1 cellular context compared by ENCODE assay signal in the genomic region with DNA sequence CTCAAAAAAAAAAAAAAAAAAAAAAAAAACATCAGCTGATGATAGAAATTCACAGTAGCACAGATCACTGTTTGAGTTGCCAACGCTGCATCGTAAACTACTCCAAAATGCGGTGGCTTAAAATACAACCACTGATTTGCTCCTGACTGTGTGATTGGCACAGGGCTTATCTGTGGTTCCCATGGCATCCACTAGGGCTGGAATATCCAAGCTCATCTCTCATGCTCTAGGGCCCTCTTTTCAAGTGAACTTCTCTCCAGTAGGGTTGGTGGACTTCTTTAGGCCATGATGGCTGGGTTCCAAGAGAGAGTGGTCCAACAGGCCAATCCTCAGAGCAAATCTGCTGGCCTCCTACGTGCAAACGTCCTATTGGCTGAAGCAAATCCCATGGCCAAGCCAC.
TF ChIP-seq lines count a peak whose summit lies in the region.

No MANE protein-coding gene starts in this region.

TF ChIP-seq in GM23338, 12 proteins besides CTCF, POLR2A, EP300 and RAD21 (continued from another document):
- TF ChIP-seq POLR2AphosphoS5 (IDR thresholded peaks at IDR 0.05; ENCODE audit: low read depth) = no peak
- TF ChIP-seq, protein P1, sequence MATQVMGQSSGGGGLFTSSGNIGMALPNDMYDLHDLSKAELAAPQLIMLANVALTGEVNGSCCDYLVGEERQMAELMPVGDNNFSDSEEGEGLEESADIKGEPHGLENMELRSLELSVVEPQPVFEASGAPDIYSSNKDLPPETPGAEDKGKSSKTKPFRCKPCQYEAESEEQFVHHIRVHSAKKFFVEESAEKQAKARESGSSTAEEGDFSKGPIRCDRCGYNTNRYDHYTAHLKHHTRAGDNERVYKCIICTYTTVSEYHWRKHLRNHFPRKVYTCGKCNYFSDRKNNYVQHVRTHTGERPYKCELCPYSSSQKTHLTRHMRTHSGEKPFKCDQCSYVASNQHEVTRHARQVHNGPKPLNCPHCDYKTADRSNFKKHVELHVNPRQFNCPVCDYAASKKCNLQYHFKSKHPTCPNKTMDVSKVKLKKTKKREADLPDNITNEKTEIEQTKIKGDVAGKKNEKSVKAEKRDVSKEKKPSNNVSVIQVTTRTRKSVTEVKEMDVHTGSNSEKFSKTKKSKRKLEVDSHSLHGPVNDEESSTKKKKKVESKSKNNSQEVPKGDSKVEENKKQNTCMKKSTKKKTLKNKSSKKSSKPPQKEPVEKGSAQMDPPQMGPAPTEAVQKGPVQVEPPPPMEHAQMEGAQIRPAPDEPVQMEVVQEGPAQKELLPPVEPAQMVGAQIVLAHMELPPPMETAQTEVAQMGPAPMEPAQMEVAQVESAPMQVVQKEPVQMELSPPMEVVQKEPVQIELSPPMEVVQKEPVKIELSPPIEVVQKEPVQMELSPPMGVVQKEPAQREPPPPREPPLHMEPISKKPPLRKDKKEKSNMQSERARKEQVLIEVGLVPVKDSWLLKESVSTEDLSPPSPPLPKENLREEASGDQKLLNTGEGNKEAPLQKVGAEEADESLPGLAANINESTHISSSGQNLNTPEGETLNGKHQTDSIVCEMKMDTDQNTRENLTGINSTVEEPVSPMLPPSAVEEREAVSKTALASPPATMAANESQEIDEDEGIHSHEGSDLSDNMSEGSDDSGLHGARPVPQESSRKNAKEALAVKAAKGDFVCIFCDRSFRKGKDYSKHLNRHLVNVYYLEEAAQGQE (IDR thresholded peaks at IDR 0.05; ENCODE audit: unreplicated experiment) = no peak
- no peak for TF ChIP-seq EZH2 (IDR thresholded peaks at IDR 0.05; ENCODE audit: low read depth, unreplicated experiment)
- TF ChIP-seq CREB1 (CRISPR knock-in tag; IDR thresholded peaks at IDR 0.05; ENCODE audit: low read depth) = no peak
- TF ChIP-seq, protein P2, sequence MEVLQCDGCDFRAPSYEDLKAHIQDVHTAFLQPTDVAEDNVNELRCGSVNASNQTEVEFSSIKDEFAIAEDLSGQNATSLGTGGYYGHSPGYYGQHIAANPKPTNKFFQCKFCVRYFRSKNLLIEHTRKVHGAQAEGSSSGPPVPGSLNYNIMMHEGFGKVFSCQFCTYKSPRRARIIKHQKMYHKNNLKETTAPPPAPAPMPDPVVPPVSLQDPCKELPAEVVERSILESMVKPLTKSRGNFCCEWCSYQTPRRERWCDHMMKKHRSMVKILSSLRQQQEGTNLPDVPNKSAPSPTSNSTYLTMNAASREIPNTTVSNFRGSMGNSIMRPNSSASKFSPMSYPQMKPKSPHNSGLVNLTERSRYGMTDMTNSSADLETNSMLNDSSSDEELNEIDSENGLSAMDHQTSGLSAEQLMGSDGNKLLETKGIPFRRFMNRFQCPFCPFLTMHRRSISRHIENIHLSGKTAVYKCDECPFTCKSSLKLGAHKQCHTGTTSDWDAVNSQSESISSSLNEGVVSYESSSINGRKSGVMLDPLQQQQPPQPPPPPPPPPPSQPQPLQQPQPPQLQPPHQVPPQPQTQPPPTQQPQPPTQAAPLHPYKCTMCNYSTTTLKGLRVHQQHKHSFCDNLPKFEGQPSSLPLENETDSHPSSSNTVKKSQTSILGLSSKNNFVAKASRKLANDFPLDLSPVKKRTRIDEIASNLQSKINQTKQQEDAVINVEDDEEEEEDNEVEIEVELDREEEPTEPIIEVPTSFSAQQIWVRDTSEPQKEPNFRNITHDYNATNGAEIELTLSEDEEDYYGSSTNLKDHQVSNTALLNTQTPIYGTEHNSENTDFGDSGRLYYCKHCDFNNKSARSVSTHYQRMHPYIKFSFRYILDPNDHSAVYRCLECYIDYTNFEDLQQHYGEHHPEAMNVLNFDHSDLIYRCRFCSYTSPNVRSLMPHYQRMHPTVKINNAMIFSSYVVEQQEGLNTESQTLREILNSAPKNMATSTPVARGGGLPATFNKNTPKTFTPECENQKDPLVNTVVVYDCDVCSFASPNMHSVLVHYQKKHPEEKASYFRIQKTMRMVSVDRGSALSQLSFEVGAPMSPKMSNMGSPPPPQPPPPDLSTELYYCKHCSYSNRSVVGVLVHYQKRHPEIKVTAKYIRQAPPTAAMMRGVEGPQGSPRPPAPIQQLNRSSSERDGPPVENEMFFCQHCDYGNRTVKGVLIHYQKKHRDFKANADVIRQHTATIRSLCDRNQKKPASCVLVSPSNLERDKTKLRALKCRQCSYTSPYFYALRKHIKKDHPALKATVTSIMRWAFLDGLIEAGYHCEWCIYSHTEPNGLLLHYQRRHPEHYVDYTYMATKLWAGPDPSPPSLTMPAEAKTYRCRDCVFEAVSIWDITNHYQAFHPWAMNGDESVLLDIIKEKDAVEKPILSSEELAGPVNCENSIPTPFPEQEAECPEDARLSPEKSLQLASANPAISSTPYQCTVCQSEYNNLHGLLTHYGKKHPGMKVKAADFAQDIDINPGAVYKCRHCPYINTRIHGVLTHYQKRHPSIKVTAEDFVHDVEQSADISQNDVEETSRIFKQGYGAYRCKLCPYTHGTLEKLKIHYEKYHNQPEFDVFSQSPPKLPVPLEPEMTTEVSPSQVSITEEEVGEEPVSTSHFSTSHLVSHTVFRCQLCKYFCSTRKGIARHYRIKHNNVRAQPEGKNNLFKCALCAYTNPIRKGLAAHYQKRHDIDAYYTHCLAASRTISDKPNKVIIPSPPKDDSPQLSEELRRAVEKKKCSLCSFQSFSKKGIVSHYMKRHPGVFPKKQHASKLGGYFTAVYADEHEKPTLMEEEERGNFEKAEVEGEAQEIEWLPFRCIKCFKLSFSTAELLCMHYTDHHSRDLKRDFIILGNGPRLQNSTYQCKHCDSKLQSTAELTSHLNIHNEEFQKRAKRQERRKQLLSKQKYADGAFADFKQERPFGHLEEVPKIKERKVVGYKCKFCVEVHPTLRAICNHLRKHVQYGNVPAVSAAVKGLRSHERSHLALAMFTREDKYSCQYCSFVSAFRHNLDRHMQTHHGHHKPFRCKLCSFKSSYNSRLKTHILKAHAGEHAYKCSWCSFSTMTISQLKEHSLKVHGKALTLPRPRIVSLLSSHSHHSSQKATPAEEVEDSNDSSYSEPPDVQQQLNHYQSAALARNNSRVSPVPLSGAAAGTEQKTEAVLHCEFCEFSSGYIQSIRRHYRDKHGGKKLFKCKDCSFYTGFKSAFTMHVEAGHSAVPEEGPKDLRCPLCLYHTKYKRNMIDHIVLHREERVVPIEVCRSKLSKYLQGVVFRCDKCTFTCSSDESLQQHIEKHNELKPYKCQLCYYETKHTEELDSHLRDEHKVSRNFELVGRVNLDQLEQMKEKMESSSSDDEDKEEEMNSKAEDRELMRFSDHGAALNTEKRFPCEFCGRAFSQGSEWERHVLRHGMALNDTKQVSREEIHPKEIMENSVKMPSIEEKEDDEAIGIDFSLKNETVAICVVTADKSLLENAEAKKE (CRISPR knock-in tag; IDR thresholded peaks at IDR 0.05) = no peak
- no peak for TF ChIP-seq STAT1 (IDR thresholded peaks at IDR 0.05; ENCODE audit: unreplicated experiment)
- TF ChIP-seq ZNF331 (CRISPR knock-in tag; IDR thresholded peaks at IDR 0.05; ENCODE audit: low read depth) = no peak
- no peak for TF ChIP-seq ZNF114 (CRISPR knock-in tag; IDR thresholded peaks at IDR 0.05)
- no peak for TF ChIP-seq NANOG (IDR thresholded peaks at IDR 0.05; ENCODE audit: borderline replicate concordance)
